15 cellular contexts compared by ENCODE assay signal in genomic region chr2:71778514-71779305, GRCh38.
DNase-seq lines count a peak whose midpoint lies in the region; ATAC-seq, FAIRE-seq and TF ChIP-seq lines count a peak whose summit lies in the region.
"Had no signal": no experiment of that assay in that cellular context is flagged by ENCODE, and none has a peak within 500 bp of the region (broad histone marks: within the 10 kb centered on the region; RNA-seq: fewer than 3 reads in every experiment).

No MANE protein-coding gene starts in this region.

- H4K20me1 ChIP-seq in HepG2 (ENCODE audit: insufficient read depth, low read length), result no peaks in the 10 kb centered on the region

- H3K79me2 ChIP-seq in HepG2 (ENCODE audit: insufficient read depth, low read length), result no peaks in the 10 kb centered on the region

- TF ChIP-seq EP300 in HepG2 (IDR thresholded peaks at IDR 0.05; ENCODE audit: low read depth in 2 of 2, low read length in 2 of 2) (no peak), HepG2 (CRISPR knock-in tag; IDR thresholded peaks at IDR 0.05; ENCODE audit: borderline replicate concordance) (no peak)

- H3K27me3 ChIP-seq in HepG2 (ENCODE audit: control insufficient read depth in 1 of 2, insufficient read depth in 2 of 2, low read length in 2 of 2), result peaks cover 2 to 10% of the 10 kb centered on the region in 2 experiments; a peak in 3 of 5 replicates

- H3K4me2 ChIP-seq in HepG2 (ENCODE audit: low read depth, low read length), result no peak overlapping the region

- BruUV-seq in HepG2 (replicated peaks; lab: Mats Ljungman, UMichigan), result no TSS peak

- TF ChIP-seq CTCF in AG10803 (conservative IDR thresholded peaks at IDR 0.05; ENCODE audit: low read length), result peak; percentile 41
- peak; percentile 22 to 32 for TF ChIP-seq CTCF in brain (conservative IDR thresholded peaks at IDR 0.05)
- peak; percentile 10; the same call in 1 of the 2 replicates for TF ChIP-seq CTCF in HepG2 (CRISPR knock-in tag; IDR thresholded peaks at IDR 0.05)

- H3K36me3 ChIP-seq in HepG2 (replicated peaks in 1 of 2; ENCODE audit: control insufficient read depth in 1 of 2, insufficient read depth in 2 of 2, low read length in 2 of 2), result no peaks in the 10 kb centered on the region

- no peak for FAIRE-seq in HepG2 (lab: Jason Lieb, UNC)

- H3K9me3 Mint-ChIP-seq in brain, result peaks cover 0 to 6% (median 2%) of the 10 kb centered on the region in 5 experiments
- H3K9me3 Mint-ChIP-seq: activated CD4-positive, alpha-beta memory T cell treated with anti-CD3 and anti-CD28 coated beads for 36 hours; CD4-positive, alpha-beta memory T cell had no signal

- TF ChIP-seq POLR2A in HepG2 (IDR thresholded peaks at IDR 0.05; ENCODE audit: insufficient read depth in 1 of 2, low read depth in 2 of 2, low read length in 2 of 2), result no peak

- WGBS in HepG2 (ENCODE audit: low lambda C conversion rate), result 11% methylated on average over 4 of the region's 4 CpGs

- H3K9me3 ChIP-seq in HepG2 (ENCODE audit: low read length), result no peaks in the 10 kb centered on the region
- H3K9me3 ChIP-seq: psoas muscle had no signal

- H3K27me3 Mint-ChIP-seq in brain, result peaks cover 4% of the 10 kb centered on the region

- DNase-seq in AG10803 (ENCODE audit: low read depth), result no peak
- peak; percentile 12 for DNase-seq in HT-29 (ENCODE audit: low spot score)
- no peak for DNase-seq in HepG2 (ENCODE audit: low spot score)
- DNase-seq in hippocampal formation (lab: John Stamatoyannopoulos, UW), result no peak
- DNase-seq in SHP77 (lab: John Stamatoyannopoulos, UW), result no peak
- no peak for DNase-seq in amygdala (lab: John Stamatoyannopoulos, UW)
- no peak for DNase-seq in COLO668 (lab: John Stamatoyannopoulos, UW; ENCODE audit: unreplicated experiment)
- DNase-seq: activated CD4-positive, alpha-beta memory T cell treated with anti-CD3 and anti-CD28 coated beads for 36 hours; activated naive CD4-positive, alpha-beta T cell treated with anti-CD3 and anti-CD28 coated beads, Interleukin-2, amount 50 U/mL, for 16 hours; CD4-positive, alpha-beta memory T cell; NCI-H1105 treated with DMSO at 0.1 percent for 48 hours; psoas muscle; stimulated activated naive CD4-positive, alpha-beta T cell treated with Interleukin-2 at 50 U/mL for 16 hours; T-cell had no signal

- H3K4me3 ChIP-seq in AG10803 (ENCODE audit: low read length) (no peak overlapping the region), HepG2 (replicated peaks in 1 of 3; ENCODE audit: insufficient read depth in 1 of 3, low read depth in 2 of 3, low read length in 3 of 3) (no peak overlapping the region)
- H3K4me3 ChIP-seq: psoas muscle had no signal

- H3K36me3 Mint-ChIP-seq in brain, result no peaks in the 10 kb centered on the region
- H3K36me3 Mint-ChIP-seq: activated CD4-positive, alpha-beta memory T cell treated with anti-CD3 and anti-CD28 coated beads for 36 hours; CD4-positive, alpha-beta memory T cell; T-cell had no signal

- H3K4me1 ChIP-seq in HepG2 (ENCODE audit: insufficient read depth, low read length), result peaks cover 9% of the 10 kb centered on the region; the same call in 1 of the 2 replicates
- H3K4me1 ChIP-seq: psoas muscle had no signal

- no peak for TF ChIP-seq RAD21 in HepG2 (CRISPR knock-in tag; IDR thresholded peaks at IDR 0.05)

- CTCF ChIA-PET in HepG2 (lab: Yijun Ruan, JAX; ENCODE audit: low intra/inter-chr PET ratio, low total read pairs), result no interaction called here

- no peak overlapping the region for H3K9ac ChIP-seq in HepG2 (ENCODE audit: insufficient read depth, low read depth, low read length)

- H3K27ac Mint-ChIP-seq in brain, result peak overlapping the region in 2 of 5 experiments; percentile 39 to 43
- H3K27ac Mint-ChIP-seq: activated CD4-positive, alpha-beta memory T cell treated with anti-CD3 and anti-CD28 coated beads for 36 hours had no signal

- in situ Hi-C loops in HepG2 (cut with HindIII; ENCODE audit: extremely low pct_ligation_motif_present, low pct_unique_long_range_greater_than_20kb), result no loop called here

- H3K27ac ChIP-seq in HepG2 (ENCODE audit: extremely low read length, insufficient read depth, low read length), result no peak overlapping the region
- H3K27ac ChIP-seq: psoas muscle had no signal

- no peak for ATAC-seq in HepG2
- ATAC-seq: T-cell had no signal

- no peaks in the 10 kb centered on the region for H3K4me1 Mint-ChIP-seq in brain
- H3K4me1 Mint-ChIP-seq: CD4-positive, alpha-beta memory T cell; T-cell had no signal

- intact Hi-C loops in HepG2 (cut with micrococcal nuclease; ENCODE audit: unreplicated experiment), result no loop called here

- H2AFZ ChIP-seq in HepG2 (ENCODE audit: low read length), result no peak overlapping the region

- H3K4me3 Mint-ChIP-seq in brain, result no peak overlapping the region
- H3K4me3 Mint-ChIP-seq: activated CD4-positive, alpha-beta memory T cell treated with anti-CD3 and anti-CD28 coated beads for 36 hours; CD4-positive, alpha-beta memory T cell; T-cell had no signal

- POLR2A ChIA-PET in HepG2 (lab: Yijun Ruan, JAX), result no interaction called here

TF ChIP-seq in HepG2, 621 proteins besides CTCF, POLR2A, EP300 and RAD21:
- TF ChIP-seq POGZ (CRISPR knock-in tag; IDR thresholded peaks at IDR 0.05) (no peak), STAG1 (CRISPR knock-in tag; IDR thresholded peaks at IDR 0.05) (peak; percentile 27; the same call in 1 of the 2 replicates)
TF ChIP-seq in HepG2: peak in this region for 1.
